ENCODE assay signal across 2 cellular contexts in genomic region chr1:172668097-172668496, GRCh38.
A peak's percentile ranks its signal among the peaks of the same experiment; 100 is the strongest.
TF ChIP-seq lines count a peak whose summit lies in the region.

No MANE protein-coding gene starts in this region.

TF ChIP-seq in IMR-90, 13 proteins besides CTCF, POLR2A, EP300 and RAD21:
- TF ChIP-seq MAZ (IDR thresholded peaks at IDR 0.05; ENCODE audit: borderline replicate concordance, low read depth, low read length) (no peak), RFX5 (IDR thresholded peaks at IDR 0.05; ENCODE audit: low read depth, low read length) (no peak), FOS (IDR thresholded peaks at IDR 0.05; ENCODE audit: low read depth, low read length) (no peak), CEBPB (IDR thresholded peaks at IDR 0.05; ENCODE audit: low read depth, low read length) (peak; percentile 54), USF2 (IDR thresholded peaks at IDR 0.05; ENCODE audit: low read depth, low read length) (no peak)
TF ChIP-seq in IMR-90: peak in this region for 1.

TF ChIP-seq in K562, 482 proteins besides CTCF, POLR2A, EP300 and RAD21:
- peak; percentile 64 for TF ChIP-seq CEBPB (tag; IDR thresholded peaks at IDR 0.05)
- TF ChIP-seq MYBL2 (IDR thresholded peaks at IDR 0.05; ENCODE audit: low read depth) = no peak
- TF ChIP-seq MYBL2 (CRISPR knock-in tag; IDR thresholded peaks at IDR 0.05; ENCODE audit: borderline replicate concordance) = no peak
